18 cellular contexts compared by ENCODE assay signal in genomic region chr16:28324235-28324886, GRCh38. TPM values are rescaled to one million over a fixed set of nuclear protein-coding genes. Genes with fewer than 3 reads are reported as not detected.
DNase-seq lines count a peak whose midpoint lies in the region; ATAC-seq, FAIRE-seq and TF ChIP-seq lines count a peak whose summit lies in the region.
"Had no signal": no experiment of that assay in that cellular context is flagged by ENCODE, and none has a peak within 500 bp of the region (broad histone marks: within the 10 kb centered on the region; RNA-seq: fewer than 3 reads in every experiment).

No MANE protein-coding gene starts in this region.

- POLR2A ChIA-PET in A549 (lab: Yijun Ruan, JAX): no interaction called here

- H3K4me1 Mint-ChIP-seq in GM23338: peaks cover 7% of the 10 kb centered on the region; the same call in 2 of the 3 replicates
- H3K4me1 Mint-ChIP-seq in natural killer cell treated with Interleukin-12 subunit alpha and Interleukin-12 subunit beta and Interleukin-15 and Interleukin-18, amount 100 ng/mL, for 72 hours (ENCODE audit: low read depth in 2 of 2): peaks cover 6 to 7% of the 10 kb centered on the region in 2 donors

- FAIRE-seq in A549 (lab: Jason Lieb, UNC): no peak
- FAIRE-seq: endometrium had no signal

- TF ChIP-seq RAD21 in A549 (conservative IDR thresholded peaks at IDR 0.05 in 1 of 2, IDR thresholded peaks at IDR 0.05 in 1 of 2): no peak

- H3F3A ChIP-seq in GM23338 (replicated peaks; ENCODE audit: low read depth): no peaks in the 10 kb centered on the region

- TF ChIP-seq CTCF in A549 (IDR thresholded peaks at IDR 0.05) (no peak), GM23338 (conservative IDR thresholded peaks at IDR 0.05; ENCODE audit: low read depth in 2 of 2) (no peak), breast epithelium (IDR thresholded peaks at IDR 0.05) (no peak)

- H3K36me3 ChIP-seq in GM23338 (ENCODE audit: insufficient read depth) (no peaks in the 10 kb centered on the region), breast epithelium (no peaks in the 10 kb centered on the region)

- ATAC-seq in A549 (peak in 1 of 2 experiments; percentile 33; a peak in 3 of 6 replicates), GM23338 (no peak), HG02642 (IDR thresholded peaks at IDR 0.05; ENCODE audit: poor library complexity, unreplicated experiment) (no peak), GM21390 (IDR thresholded peaks at IDR 0.05; ENCODE audit: unreplicated experiment) (no peak), HG03354 (IDR thresholded peaks at IDR 0.05; ENCODE audit: poor library complexity, severe bottlenecking, unreplicated experiment) (no peak)
- no peak for ATAC-seq in natural killer cell treated with Interleukin-12 subunit alpha and Interleukin-12 subunit beta and Interleukin-15 and Interleukin-18, amount 100 ng/mL, for 72 hours
- ATAC-seq: sciatic nerve, T-helper 17 cell had no signal

- no peaks in the 10 kb centered on the region for H3K79me2 ChIP-seq in GM23338 (replicated peaks; ENCODE audit: insufficient read depth)

- no peaks in the 10 kb centered on the region for H3K9me3 Mint-ChIP-seq in GM23338
- H3K9me3 Mint-ChIP-seq in natural killer cell treated with Interleukin-12 subunit alpha and Interleukin-12 subunit beta and Interleukin-15 and Interleukin-18, amount 100 ng/mL, for 72 hours: no peaks in the 10 kb centered on the region

- no peak overlapping the region for H3K4me3 Mint-ChIP-seq in GM23338
- no peak overlapping the region for H3K4me3 Mint-ChIP-seq in natural killer cell treated with Interleukin-12 subunit alpha and Interleukin-12 subunit beta and Interleukin-15 and Interleukin-18, amount 100 ng/mL, for 72 hours
- H3K4me3 Mint-ChIP-seq: T-helper 17 cell had no signal

- H3K4me2 ChIP-seq in A549: peak overlapping the region; percentile 17; the same call in 1 of the 3 replicates
- H3K4me2 ChIP-seq in GM23338: no peak overlapping the region

- H3K9me3 ChIP-seq in A549: no peaks in the 10 kb centered on the region
- no peaks in the 10 kb centered on the region for H3K9me3 ChIP-seq in breast epithelium

- 0 out of 6 replicates have a peak overlapping the region, but pooled peaks of 1 of the 2 experiments have one; percentile 45 for H3K27ac ChIP-seq in A549
- H3K27ac ChIP-seq in GM23338 (ENCODE audit: low read depth): no peak overlapping the region
- H3K27ac ChIP-seq in breast epithelium: peak overlapping the region; percentile 50 to 85

- CTCF ChIA-PET in A549 (lab: Yijun Ruan, JAX): interaction anchor here (0.9 to 1.5 kb wide), 9 partner anchors 16 to 225 kb away, joined by 3 to 10 read pairs (median 4); partner anchors contain the start of gene CLN3

- peaks cover 13% of the 10 kb centered on the region for H3K36me3 Mint-ChIP-seq in GM23338 (ENCODE audit: low read depth)
- no peaks in the 10 kb centered on the region for H3K36me3 Mint-ChIP-seq in natural killer cell treated with Interleukin-12 subunit alpha and Interleukin-12 subunit beta and Interleukin-15 and Interleukin-18, amount 100 ng/mL, for 72 hours

- DNase-seq in A549 (ENCODE audit: low read depth in 1 of 2, low spot score in 1 of 2) (peak in 1 of 2 experiments; percentile 31), GM23338 (ENCODE audit: low spot score) (no peak), breast epithelium (ENCODE audit: low spot score in 2 of 2) (peak in 1 of 2 donors; percentile 57), GM03348 (ENCODE audit: low spot score) (no peak)
- peak; percentile 6 for DNase-seq in natural killer cell treated with Interleukin-12 subunit alpha and Interleukin-12 subunit beta and Interleukin-15 and Interleukin-18, amount 100 ng/mL, for 72 hours (ENCODE audit: low spot score)
- DNase-seq: activated gamma-delta T cell, anterior cingulate cortex, foreskin fibroblast, GOT3, NCI-H2107, occipital lobe, substantia nigra, T-helper 17 cell had no signal

- no peak overlapping the region for H2AFZ ChIP-seq in GM23338

- no peaks in the 10 kb centered on the region; the same call in 1 of the 2 replicates for H4K20me1 ChIP-seq in GM23338 (replicated peaks; ENCODE audit: insufficient read depth)

- intact Hi-C loops in breast epithelium (cut with DNase I; ENCODE audit: low total_unique reads): loop anchor here (5.0 kb wide), 1 partner anchor 47 kb away; no protein-coding TSS in a partner anchor

- no peak for TF ChIP-seq EP300 in A549 (IDR thresholded peaks at IDR 0.05)

- peaks cover 19% of the 10 kb centered on the region for H3K27me3 Mint-ChIP-seq in GM23338 (ENCODE audit: insufficient read depth, low read depth, poor library complexity)
- H3K27me3 Mint-ChIP-seq in natural killer cell treated with Interleukin-12 subunit alpha and Interleukin-12 subunit beta and Interleukin-15 and Interleukin-18, amount 100 ng/mL, for 72 hours: no peaks in the 10 kb centered on the region
- H3K27me3 Mint-ChIP-seq: T-helper 17 cell had no signal

- WGBS in A549 (ENCODE audit: missing lambda C conversion rate): 59% methylated on average over 5 of the region's 5 CpGs

- TF ChIP-seq POLR2A in A549 (IDR thresholded peaks at IDR 0.05; ENCODE audit: low read length) (no peak), breast epithelium (IDR thresholded peaks at IDR 0.05) (no peak)

- H3K27me3 ChIP-seq in GM23338 (ENCODE audit: insufficient read depth): no peaks in the 10 kb centered on the region
- no peaks in the 10 kb centered on the region for H3K27me3 ChIP-seq in breast epithelium

- H3K4me3 ChIP-seq in A549 (no peak overlapping the region), GM23338 (no peak overlapping the region), breast epithelium (no peak overlapping the region)

- H3K4me1 ChIP-seq in A549 (peaks cover 10% of the 10 kb centered on the region; the same call in 2 of the 3 replicates), GM23338 (ENCODE audit: insufficient read depth) (no peaks in the 10 kb centered on the region; the same call in 1 of the 2 replicates), breast epithelium (no peaks in the 10 kb centered on the region)

- H3K9me2 ChIP-seq in GM23338 (ENCODE audit: insufficient read depth): no peaks in the 10 kb centered on the region

- peak overlapping the region; percentile 48; the same call in 1 of the 2 replicates for H3K27ac Mint-ChIP-seq in GM23338
- no peak overlapping the region for H3K27ac Mint-ChIP-seq in natural killer cell treated with Interleukin-12 subunit alpha and Interleukin-12 subunit beta and Interleukin-15 and Interleukin-18, amount 100 ng/mL, for 72 hours

TF ChIP-seq in A549, 52 proteins besides CTCF, POLR2A, EP300 and RAD21:
- TF ChIP-seq PBX3 (IDR thresholded peaks at IDR 0.05): 0 out of 2 replicates have a peak, but pooled peaks have one; percentile 23
- no peak for TF ChIP-seq RARB (CRISPR knock-in tag; IDR thresholded peaks at IDR 0.05)

TF ChIP-seq in GM23338, 12 proteins besides CTCF, POLR2A, EP300 and RAD21:
- no peak for TF ChIP-seq ZNF331 (CRISPR knock-in tag; IDR thresholded peaks at IDR 0.05; ENCODE audit: low read depth)
- no peak for TF ChIP-seq NANOG (IDR thresholded peaks at IDR 0.05; ENCODE audit: borderline replicate concordance)

RNA-seq across cellular contexts. Expression of gene SBK1, which starts 32.0 kb away (rescaled TPM):
- polyA plus RNA-seq in A549 (2011; rRNA removed): 0.13 and 0.20 TPM in 2 replicates
- 0.16 and 0.29 TPM in 2 replicates for polyA plus RNA-seq in A549 (2012; cell fraction: cytosol; rRNA removed)
- polyA plus RNA-seq in A549 (2012; cell fraction: nucleus; rRNA removed): 0.39 and 0.44 TPM in 2 replicates
- polyA plus RNA-seq in A549 (2017; fragmentation: RNase III; extraction: RNeasy Plus Mini Kit Qiagen cat#74134 plus additional on column Dnase treatment): 0.28 to 0.45 TPM (median 0.43 TPM) in 3 replicates
- polyA minus RNA-seq in A549 (2011; rRNA and poly(A)+ RNA removed): 0.24 and 0.33 TPM in 2 replicates
- 59.8 and 68.1 TPM in 2 replicates for total RNA-seq in GM23338 (2014; rRNA removed; shearing (Covaris generic))
- polyA plus RNA-seq in GM23338 (2016; fragmentation: Nextera tagmentation; extraction: Ambion mirVana): 23.9 and 25.5 TPM in 2 replicates
- 1 to 10 TPM in 2 of 3 donors, under 1 TPM in 1; 0.16 to 1.5 (median 1.3) TPM for total RNA-seq in breast epithelium
- 1 to 10 TPM; 1.1 TPM for total RNA-seq in natural killer cell treated with Interleukin-12 subunit alpha and Interleukin-12 subunit beta and Interleukin-15 and Interleukin-18, amount 100 ng/mL, for 72 hours

RNA-seq across cellular contexts. Expression of gene NPIPB6, which starts 38.9 kb away (rescaled TPM):
- 3.8 and 5.2 TPM in 2 replicates for polyA plus RNA-seq in A549 (2011; rRNA removed)
- polyA plus RNA-seq in A549 (2012; cell fraction: cytosol; rRNA removed): 1.4 and 1.6 TPM in 2 replicates
- polyA plus RNA-seq in A549 (2012; cell fraction: nucleus; rRNA removed): 5.1 and 6.4 TPM in 2 replicates
- 3.6 to 3.8 TPM (median 3.7 TPM) in 3 replicates for polyA plus RNA-seq in A549 (2017; fragmentation: RNase III; extraction: RNeasy Plus Mini Kit Qiagen cat#74134 plus additional on column Dnase treatment)
- polyA minus RNA-seq in A549 (2011; rRNA and poly(A)+ RNA removed): 0.45 and 0.88 TPM in 2 replicates
- 1.5 TPM in 1 of 2 replicates, not detected in the other for total RNA-seq in GM23338 (2014; rRNA removed; shearing (Covaris generic))
- polyA plus RNA-seq in GM23338 (2016; fragmentation: Nextera tagmentation; extraction: Ambion mirVana): 1.8 and 3.0 TPM in 2 replicates
- 1 to 10 TPM in 2 of 3 donors, not detected in 1; 2.6 to 3.3 TPM for total RNA-seq in breast epithelium
- total RNA-seq in natural killer cell treated with Interleukin-12 subunit alpha and Interleukin-12 subunit beta and Interleukin-15 and Interleukin-18, amount 100 ng/mL, for 72 hours: 10 to 100 TPM in 1 of 2 donors, not detected in 1; 13.8 TPM
- total RNA-seq: occipital lobe had no signal

Comparison
In these comparisons a context has a peak if more than half of its experiments do, and no peak if none do; other contexts are left out.
1. RNA of gene SBK1, which starts 32.0 kb away (total RNA-seq): 59.8 to 68.1 TPM in GM23338; 0.16 to 1.5 TPM in breast epithelium and 1.1 TPM in natural killer cell treated with Interleukin-12 subunit alpha and Interleukin-12 subunit beta and Interleukin-15 and Interleukin-18, amount 100 ng/mL, for 72 hours; every median in the first group is over 10 times any median in the second.